18 cellular contexts compared by ENCODE assay signal in the genomic region with DNA sequence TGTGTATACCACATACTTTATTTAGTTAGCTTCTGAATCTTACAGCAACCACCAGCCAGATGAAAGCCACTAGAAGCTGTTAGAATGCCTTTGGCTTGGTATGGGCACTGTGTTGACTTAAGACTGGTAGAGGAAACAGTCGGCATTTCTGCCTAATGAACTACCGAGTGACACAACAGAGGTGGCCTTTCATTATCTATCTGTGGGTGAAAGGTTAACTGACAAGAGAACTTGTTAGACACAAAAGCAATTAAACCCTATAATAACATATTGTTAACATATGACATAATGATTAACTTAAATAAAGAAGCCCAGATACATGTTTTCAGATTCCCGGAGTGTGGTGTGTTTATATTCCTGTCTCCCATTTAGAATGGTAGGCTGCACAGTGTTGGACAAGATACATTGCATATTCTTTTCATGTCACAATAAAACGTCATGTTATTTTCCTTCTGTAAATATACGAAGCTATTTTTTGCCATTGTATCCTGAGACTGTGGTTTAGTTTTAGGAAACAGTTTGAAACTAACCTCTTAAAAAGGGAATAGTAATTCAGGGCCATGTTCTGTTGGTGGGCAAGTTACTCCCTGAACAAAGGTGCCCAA.
A peak's percentile ranks its signal among the peaks of the same experiment; 100 is the strongest.
DNase-seq lines count a peak whose midpoint lies in the region; ATAC-seq, FAIRE-seq and TF ChIP-seq lines count a peak whose summit lies in the region.
"Had no signal": no experiment of that assay in that cellular context is flagged by ENCODE, and none has a peak within 500 bp of the region (broad histone marks: within the 10 kb centered on the region; RNA-seq: fewer than 3 reads in every experiment).

No MANE protein-coding gene starts in this region.

- H3K4me3 ChIP-seq in K562: no peak overlapping the region
- H3K4me3 ChIP-seq in mucosa of descending colon: no peak overlapping the region
- H3K4me3 ChIP-seq in smooth muscle cell: peak overlapping the region; percentile 7
- no peak overlapping the region for H3K4me3 ChIP-seq in BE2C (ENCODE audit: low read depth, low read length)
- H3K4me3 ChIP-seq: GM12878, tibial artery had no signal

- ATAC-seq in K562 (no peak), mucosa of descending colon (peak; percentile 87), GM18873 (IDR thresholded peaks at IDR 0.05; ENCODE audit: low FRiP score, unreplicated experiment) (no peak)
- ATAC-seq: GM12878 had no signal

- no peak for FAIRE-seq in K562 (lab: Jason Lieb, UNC)
- FAIRE-seq: GM12878, HTR-8/SVneo had no signal

- H3K27me3 ChIP-seq in K562 (ENCODE audit: control insufficient read depth in 2 of 2, insufficient read depth in 2 of 2, low read length in 2 of 2): no peaks in the 10 kb centered on the region
- H3K27me3 ChIP-seq in smooth muscle cell (ENCODE audit: low read depth): peaks cover 11% of the 10 kb centered on the region
- H3K27me3 ChIP-seq in BE2C: no peaks in the 10 kb centered on the region
- H3K27me3 ChIP-seq: tibial artery had no signal

- no peaks in the 10 kb centered on the region for H3K79me2 ChIP-seq in K562 (ENCODE audit: control insufficient read depth, insufficient read depth, low read length)
- no peaks in the 10 kb centered on the region for H3K79me2 ChIP-seq in smooth muscle cell (ENCODE audit: low read depth)

- peak overlapping the region; percentile 23 for H2AFZ ChIP-seq in K562 (ENCODE audit: low read depth, low read length)
- H2AFZ ChIP-seq in smooth muscle cell (ENCODE audit: low read depth): no peak overlapping the region

- H3F3A ChIP-seq in smooth muscle cell (ENCODE audit: low read depth): peaks cover 6% of the 10 kb centered on the region

- 13% methylated on average over 5 of the region's 5 CpGs for WGBS in K562 (ENCODE audit: insufficient coverage, low coverage, missing lambda C conversion rate)
- WGBS in smooth muscle cell (ENCODE audit: low lambda C conversion rate): 63% methylated on average over 5 of the region's 5 CpGs

- in situ Hi-C loops in K562 (cut with MboI): no loop called here

- TF ChIP-seq POLR2A in K562 (conservative IDR thresholded peaks at IDR 0.05): no peak

- DNase-seq in NCI-H1417 (lab: John Stamatoyannopoulos, UW): peak in 2 of 3 experiments; percentile 38 to 78
- DNase-seq in K562 (ENCODE audit: extremely low read depth in 1 of 4, low spot score in 3 of 4): no peak
- DNase-seq in mucosa of descending colon: peak in 1 of 3 donors; percentile 19
- DNase-seq in smooth muscle cell (lab: John Stamatoyannopoulos, UW; ENCODE audit: unreplicated experiment): no peak
- no peak for DNase-seq in BE2C
- no peak for DNase-seq in iPS-NIHi11 (ENCODE audit: low spot score)
- no peak for DNase-seq in T-helper 1 cell
- DNase-seq: activated CD4-positive, alpha-beta memory T cell treated with anti-CD3 and anti-CD28 coated beads, Interleukin-2, amount 10 ng/mL, durations not matched to agents 7 days and 5 days; activated effector memory CD4-positive, alpha-beta T cell treated with anti-CD3 and anti-CD28 coated beads, Interleukin-2, amount 50 U/mL, for 16 hours; CD4-positive, alpha-beta T cell; Karpas-422; NCI-H2029 treated with DMSO at 0.1 percent for 48 hours; NCI-H345; stimulated activated CD4-positive, alpha-beta T cell treated with anti-CD3 and anti-CD28 coated beads, Interleukin-12 subunit alpha, Interleukin-12 subunit beta, amount 100 ng/mL, for 4 hours; tibial artery had no signal

- no TSS peak for BruUV-seq in K562 (replicated peaks; lab: Mats Ljungman, UMichigan)

- TF ChIP-seq CTCF in K562 (IDR thresholded peaks at IDR 0.05 in 2 of 3, conservative IDR thresholded peaks at IDR 0.05 in 1 of 3; ENCODE audit: insufficient read depth in 2 of 3, low read depth in 1 of 3, low read length in 3 of 3) (no peak), mucosa of descending colon (IDR thresholded peaks at IDR 0.05) (no peak), smooth muscle cell (IDR thresholded peaks at IDR 0.05; ENCODE audit: borderline replicate concordance, insufficient read depth, poor library complexity, severe bottlenecking) (no peak), BE2C (IDR thresholded peaks at IDR 0.05; ENCODE audit: low read depth, low read length) (no peak)

- no peaks in the 10 kb centered on the region for H3K9me1 ChIP-seq in K562 (ENCODE audit: control insufficient read depth, insufficient read depth, low read length)

- intact Hi-C loops in K562 (cut with micrococcal nuclease) (no loop called here), mucosa of descending colon (cut with DNase I, micrococcal nuclease) (no loop called here)

- H3K4me1 ChIP-seq in K562 (replicated peaks in 1 of 2; ENCODE audit: control insufficient read depth in 2 of 2, insufficient read depth in 2 of 2, low read length in 2 of 2): no peaks in the 10 kb centered on the region
- H3K4me1 ChIP-seq in mucosa of descending colon (ENCODE audit: low read depth): peaks cover 6% of the 10 kb centered on the region
- H3K4me1 ChIP-seq in smooth muscle cell (ENCODE audit: low read depth): peaks cover 33% of the 10 kb centered on the region
- peaks cover 28% of the 10 kb centered on the region for H3K4me1 ChIP-seq in BE2C
- H3K4me1 ChIP-seq: tibial artery had no signal

- H3K9me3 ChIP-seq in K562 (replicated peaks; ENCODE audit: control insufficient read depth, insufficient read depth, low read depth, low read length) (no peaks in the 10 kb centered on the region), mucosa of descending colon (no peaks in the 10 kb centered on the region), smooth muscle cell (replicated peaks; ENCODE audit: low read depth) (no peaks in the 10 kb centered on the region), BE2C (no peaks in the 10 kb centered on the region)
- H3K9me3 ChIP-seq: tibial artery had no signal

- POLR2A ChIA-PET in K562 (lab: Yijun Ruan, JAX): no interaction called here

- H3K4me2 ChIP-seq in K562 (ENCODE audit: insufficient read depth, low read length): no peak overlapping the region
- peak overlapping the region; percentile 69 for H3K4me2 ChIP-seq in smooth muscle cell

- H3K9ac ChIP-seq in K562 (ENCODE audit: insufficient read depth in 1 of 2, low read depth in 2 of 2, low read length in 2 of 2) (no peak overlapping the region), smooth muscle cell (ENCODE audit: low read depth) (no peak overlapping the region)

- TF ChIP-seq RAD21 in K562 (CRISPR knock-in tag; conservative IDR thresholded peaks at IDR 0.05 in 1 of 2, IDR thresholded peaks at IDR 0.05 in 1 of 2): no peak

- H4K20me1 ChIP-seq in K562 (replicated peaks; ENCODE audit: control insufficient read depth, insufficient read depth, low read length) (no peaks in the 10 kb centered on the region), smooth muscle cell (ENCODE audit: low read depth) (peaks cover 35% of the 10 kb centered on the region)

- H3K36me3 ChIP-seq in K562 (ENCODE audit: control insufficient read depth, insufficient read depth, low read length) (no peaks in the 10 kb centered on the region), mucosa of descending colon (ENCODE audit: low read depth) (no peaks in the 10 kb centered on the region), smooth muscle cell (ENCODE audit: low read depth) (no peaks in the 10 kb centered on the region), BE2C (no peaks in the 10 kb centered on the region)
- H3K36me3 ChIP-seq: tibial artery had no signal

- H3K27ac ChIP-seq in K562 (ENCODE audit: extremely low read depth, low read depth, low read length): no peak overlapping the region
- H3K27ac ChIP-seq in smooth muscle cell (ENCODE audit: low read depth): no peak overlapping the region
- H3K27ac ChIP-seq: tibial artery had no signal

- CTCF ChIA-PET in K562 (lab: Yijun Ruan, JAX; ENCODE audit: low intra/inter-chr PET ratio): no interaction called here

- no peak for TF ChIP-seq EP300 in K562 (IDR thresholded peaks at IDR 0.05; ENCODE audit: low read length)

TF ChIP-seq in K562, 482 proteins besides CTCF, POLR2A, EP300 and RAD21 (continues in another document):
- no peak for TF ChIP-seq ASH1L (IDR thresholded peaks at IDR 0.05; ENCODE audit: borderline replicate concordance, low read depth, partially characterized antibody)
- TF ChIP-seq, protein P1, sequence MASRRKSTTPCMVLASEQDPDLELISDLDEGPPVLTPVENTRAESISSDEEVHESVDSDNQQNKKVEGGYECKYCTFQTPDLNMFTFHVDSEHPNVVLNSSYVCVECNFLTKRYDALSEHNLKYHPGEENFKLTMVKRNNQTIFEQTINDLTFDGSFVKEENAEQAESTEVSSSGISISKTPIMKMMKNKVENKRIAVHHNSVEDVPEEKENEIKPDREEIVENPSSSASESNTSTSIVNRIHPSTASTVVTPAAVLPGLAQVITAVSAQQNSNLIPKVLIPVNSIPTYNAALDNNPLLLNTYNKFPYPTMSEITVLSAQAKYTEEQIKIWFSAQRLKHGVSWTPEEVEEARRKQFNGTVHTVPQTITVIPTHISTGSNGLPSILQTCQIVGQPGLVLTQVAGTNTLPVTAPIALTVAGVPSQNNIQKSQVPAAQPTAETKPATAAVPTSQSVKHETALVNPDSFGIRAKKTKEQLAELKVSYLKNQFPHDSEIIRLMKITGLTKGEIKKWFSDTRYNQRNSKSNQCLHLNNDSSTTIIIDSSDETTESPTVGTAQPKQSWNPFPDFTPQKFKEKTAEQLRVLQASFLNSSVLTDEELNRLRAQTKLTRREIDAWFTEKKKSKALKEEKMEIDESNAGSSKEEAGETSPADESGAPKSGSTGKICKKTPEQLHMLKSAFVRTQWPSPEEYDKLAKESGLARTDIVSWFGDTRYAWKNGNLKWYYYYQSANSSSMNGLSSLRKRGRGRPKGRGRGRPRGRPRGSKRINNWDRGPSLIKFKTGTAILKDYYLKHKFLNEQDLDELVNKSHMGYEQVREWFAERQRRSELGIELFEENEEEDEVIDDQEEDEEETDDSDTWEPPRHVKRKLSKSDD (conservative IDR thresholded peaks at IDR 0.05; ENCODE audit: low read length): no peak
- no peak for TF ChIP-seq SMARCC2 (IDR thresholded peaks at IDR 0.05; ENCODE audit: low read depth)
- TF ChIP-seq PHB (CRISPR knock-in tag; IDR thresholded peaks at IDR 0.05): no peak
- TF ChIP-seq SRF (CRISPR knock-in tag; IDR thresholded peaks at IDR 0.05): no peak

Comparison
In these comparisons a context has a peak if more than half of its experiments do, and no peak if none do; other contexts are left out.
1. DNase-seq: peak in NCI-H1417 (2 of 3); none in K562 (0 of 4), smooth muscle cell (single experiment), BE2C (single experiment), iPS-NIHi11 (single experiment) and T-helper 1 cell (0 of 5).